8 cellular contexts compared by ENCODE assay signal in the genomic region with DNA sequence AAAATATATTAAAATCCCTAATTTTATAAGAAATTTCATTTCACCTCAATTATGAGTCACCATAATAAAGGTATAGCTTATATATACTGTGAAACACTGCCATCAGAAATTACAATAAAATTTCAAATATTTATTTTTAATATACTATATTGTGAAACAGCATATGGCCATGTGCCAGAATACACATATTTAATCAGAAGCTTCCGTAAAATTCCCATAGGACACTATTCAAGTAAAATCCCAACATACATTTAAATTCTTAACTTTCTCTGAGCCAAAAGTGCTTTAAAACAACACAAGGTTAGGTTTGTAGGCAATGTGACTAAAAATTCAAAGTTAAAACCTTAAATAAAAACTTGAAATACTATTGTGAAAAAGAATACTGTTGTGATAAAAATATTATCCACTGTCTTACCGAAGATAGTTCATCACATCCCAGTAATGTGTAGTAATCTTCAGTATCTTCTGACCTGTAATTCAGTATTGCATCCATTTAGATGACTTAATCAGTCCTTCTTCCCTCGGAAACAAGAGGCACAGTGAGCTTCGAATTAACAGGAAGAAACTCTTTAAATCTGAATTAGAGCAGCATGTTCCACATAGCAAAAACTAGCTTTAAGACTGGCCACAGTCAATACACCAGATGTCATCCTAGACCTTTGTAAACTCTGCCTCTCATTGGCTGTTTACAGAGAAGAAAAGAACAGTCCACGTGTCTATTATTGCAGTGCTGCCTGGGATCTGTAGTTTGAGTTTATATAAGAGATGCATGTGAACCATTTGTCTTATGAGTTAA. TPM values are rescaled to one million over a fixed set of nuclear protein-coding genes. Genes with fewer than 3 reads are reported as not detected.
DNase-seq lines count a peak whose midpoint lies in the region; ATAC-seq and TF ChIP-seq lines count a peak whose summit lies in the region.

Gene DNAJC12 (minus strand): TSS at position 670 of the 796 bp plus-strand sequence. CDS start 177 bp downstream, at position 493.

- peak; percentile 50 for DNase-seq in DMS79 treated with DMSO at 0.1 percent for 48 hours (lab: John Stamatoyannopoulos, UW)
- DNase-seq in H7, result peak; percentile 46
- peak; percentile 85 for DNase-seq in NCI-H146 treated with DMSO at 0.1 percent for 48 hours (lab: John Stamatoyannopoulos, UW; ENCODE audit: unreplicated experiment)
- DNase-seq in fibroblast of pulmonary artery (ENCODE audit: low read depth), result peak; percentile 82
- DNase-seq in omental fat pad (ENCODE audit: low spot score), result no peak
- no peak for DNase-seq in activated naive CD4-positive, alpha-beta T cell treated with anti-CD3 and anti-CD28 coated beads, Interleukin-2, amount 10 ng/mL, durations not matched to agents 7 days and 5 days

- peaks cover 13% of the 10 kb centered on the region for H3K9me3 Mint-ChIP-seq in T-helper 1 cell treated with Interleukin-12 subunit alpha and Interleukin-12 subunit beta and Interleukin-4 antibody, amounts not matched to agents 30 μg/mL and 1 μg/mL, for 36 hours
- peaks cover 8% of the 10 kb centered on the region for H3K9me3 Mint-ChIP-seq in activated naive CD4-positive, alpha-beta T cell treated with anti-CD3 and anti-CD28 coated beads, Interleukin-2, amount 10 ng/mL, durations not matched to agents 7 days and 5 days

- H3K27me3 Mint-ChIP-seq in T-helper 1 cell treated with Interleukin-12 subunit alpha and Interleukin-12 subunit beta and Interleukin-4 antibody, amounts not matched to agents 30 μg/mL and 1 μg/mL, for 36 hours (ENCODE audit: low read depth), result no peaks in the 10 kb centered on the region
- no peaks in the 10 kb centered on the region for H3K27me3 Mint-ChIP-seq in activated naive CD4-positive, alpha-beta T cell treated with anti-CD3 and anti-CD28 coated beads, Interleukin-2, amount 10 ng/mL, durations not matched to agents 7 days and 5 days

- TF ChIP-seq CTCF in fibroblast of pulmonary artery (IDR thresholded peaks at IDR 0.05; ENCODE audit: low read length, missing control alignments), result no peak
- no peak for TF ChIP-seq CTCF in omental fat pad (IDR thresholded peaks at IDR 0.05)

- H3K36me3 Mint-ChIP-seq in T-helper 1 cell treated with Interleukin-12 subunit alpha and Interleukin-12 subunit beta and Interleukin-4 antibody, amounts not matched to agents 30 μg/mL and 1 μg/mL, for 36 hours (ENCODE audit: low read depth), result peaks cover 2% of the 10 kb centered on the region
- no peaks in the 10 kb centered on the region for H3K36me3 Mint-ChIP-seq in activated naive CD4-positive, alpha-beta T cell treated with anti-CD3 and anti-CD28 coated beads, Interleukin-2, amount 10 ng/mL, durations not matched to agents 7 days and 5 days

- CTCF ChIA-PET in activated naive CD4-positive, alpha-beta T cell treated with anti-CD3 and anti-CD28 coated beads, Interleukin-2, amount 10 ng/mL, durations not matched to agents 7 days and 5 days (lab: Charles Lee), result interaction anchor here (1.7 to 1.8 kb wide), 2 partner anchors 50 to 57 kb away, joined by 5 to 13 read pairs; no protein-coding TSS in a partner anchor

- H3K36me3 ChIP-seq in H7 (replicated peaks; ENCODE audit: control insufficient read depth, insufficient read depth, low read length), result no peaks in the 10 kb centered on the region

- peaks cover 14% of the 10 kb centered on the region for H3K4me1 Mint-ChIP-seq in T-helper 1 cell treated with Interleukin-12 subunit alpha and Interleukin-12 subunit beta and Interleukin-4 antibody, amounts not matched to agents 30 μg/mL and 1 μg/mL, for 36 hours (ENCODE audit: low read depth)
- peaks cover 4% of the 10 kb centered on the region for H3K4me1 Mint-ChIP-seq in activated naive CD4-positive, alpha-beta T cell treated with anti-CD3 and anti-CD28 coated beads, Interleukin-2, amount 10 ng/mL, durations not matched to agents 7 days and 5 days

- H3K4me3 ChIP-seq in H7 (ENCODE audit: insufficient read depth, low read depth, low read length), result no peak within 1 kb of the TSS
- H3K4me3 ChIP-seq in fibroblast of pulmonary artery (replicated peaks; ENCODE audit: low read depth, low read length), result peak within 1 kb of the TSS; percentile 66

- H3K4me3 Mint-ChIP-seq in T-helper 1 cell treated with Interleukin-12 subunit alpha and Interleukin-12 subunit beta and Interleukin-4 antibody, amounts not matched to agents 30 μg/mL and 1 μg/mL, for 36 hours, result peak within 1 kb of the TSS; percentile 68
- no peak within 1 kb of the TSS for H3K4me3 Mint-ChIP-seq in activated naive CD4-positive, alpha-beta T cell treated with anti-CD3 and anti-CD28 coated beads, Interleukin-2, amount 10 ng/mL, durations not matched to agents 7 days and 5 days

- peak; percentile 66 for ATAC-seq in omental fat pad (ENCODE audit: low FRiP score)
- ATAC-seq in HG03460 (IDR thresholded peaks at IDR 0.05; ENCODE audit: unreplicated experiment), result no peak

- no peaks in the 10 kb centered on the region for H3K27me3 ChIP-seq in H7 (ENCODE audit: control insufficient read depth, insufficient read depth, low read length)

- H3K27ac Mint-ChIP-seq in T-helper 1 cell treated with Interleukin-12 subunit alpha and Interleukin-12 subunit beta and Interleukin-4 antibody, amounts not matched to agents 30 μg/mL and 1 μg/mL, for 36 hours, result peak within 1 kb of the TSS; percentile 10
- no peak within 1 kb of the TSS for H3K27ac Mint-ChIP-seq in activated naive CD4-positive, alpha-beta T cell treated with anti-CD3 and anti-CD28 coated beads, Interleukin-2, amount 10 ng/mL, durations not matched to agents 7 days and 5 days

RNA-seq across cellular contexts. Expression of gene DNAJC12, which starts in this region (rescaled TPM):
- total RNA-seq in H7 (2014; rRNA removed; shearing (Covaris generic)), result 0.31 and 1.00 TPM in 2 replicates
- 1 to 10 TPM; 1.3 to 5.2 (median 2.6) TPM for total RNA-seq in omental fat pad

Comparison
In these comparisons a context has a peak if more than half of its experiments do, and no peak if none do; other contexts are left out.
1. Peak in DNase-seq in H7; RNA of the gene not detected or under 1 TPM.
2. DNase-seq: peak in DMS79 treated with DMSO at 0.1 percent for 48 hours (single experiment), NCI-H146 treated with DMSO at 0.1 percent for 48 hours (single experiment) and fibroblast of pulmonary artery (single experiment); none in omental fat pad (single experiment) and activated naive CD4-positive, alpha-beta T cell treated with anti-CD3 and anti-CD28 coated beads, Interleukin-2, amount 10 ng/mL, durations not matched to agents 7 days and 5 days (single experiment).